1 cellular context compared by ENCODE assay signal in the genomic region with DNA sequence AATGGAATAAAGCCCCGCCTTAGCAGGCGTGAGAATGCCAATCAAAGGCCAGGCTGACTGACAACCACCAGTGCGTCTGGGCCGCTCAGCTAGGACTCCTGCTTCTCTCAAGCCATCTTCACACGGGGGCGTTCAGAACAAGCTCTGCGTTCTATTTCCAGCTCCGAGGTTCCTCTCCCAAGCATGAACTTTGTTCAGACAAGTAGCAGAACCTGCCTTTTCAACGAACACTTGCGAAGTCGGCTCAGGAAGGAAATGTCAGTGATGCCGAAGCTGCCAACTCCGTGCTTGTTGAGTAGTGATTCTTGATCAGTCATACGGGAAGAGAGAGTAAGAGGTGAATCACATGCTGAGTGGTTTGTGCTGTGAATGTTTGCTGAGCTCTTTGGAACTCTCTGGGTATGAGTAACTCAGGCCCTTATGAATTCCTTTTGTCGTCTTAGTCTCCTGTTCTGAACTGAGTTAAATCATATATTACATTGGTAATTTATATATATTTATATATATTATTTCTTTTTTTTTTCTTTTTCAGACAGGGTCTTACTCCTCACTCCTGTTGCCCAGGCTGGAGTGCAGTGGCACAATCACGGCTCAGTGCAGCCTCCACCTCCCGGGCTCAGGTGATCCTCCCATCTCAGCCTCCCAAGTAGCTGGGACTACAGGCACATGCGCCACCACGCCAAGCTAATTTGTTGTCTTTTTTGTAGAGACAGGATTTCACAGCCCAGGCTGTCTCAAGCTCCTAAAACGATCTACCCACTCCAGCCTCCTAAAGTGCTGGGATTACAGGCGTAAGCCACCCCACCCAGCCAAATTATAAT.
A peak's percentile ranks its signal among the peaks of the same experiment; 100 is the strongest.
TF ChIP-seq lines count a peak whose summit lies in the region.

No MANE protein-coding gene starts in this region.

TF ChIP-seq in endothelial cell of umbilical vein, 7 proteins besides CTCF, POLR2A, EP300 and RAD21 (continued from another document):
- no peak for TF ChIP-seq EZH2 (IDR thresholded peaks at IDR 0.05; ENCODE audit: borderline replicate concordance, low read depth, low read length, severe bottlenecking)
- TF ChIP-seq MYC (IDR thresholded peaks at IDR 0.05; ENCODE audit: low read depth, low read length), result peak; percentile 14
- no peak for TF ChIP-seq GATA2 (IDR thresholded peaks at IDR 0.05; ENCODE audit: insufficient read depth, insufficient read length, low read depth, low read length)
- TF ChIP-seq, protein P1, sequence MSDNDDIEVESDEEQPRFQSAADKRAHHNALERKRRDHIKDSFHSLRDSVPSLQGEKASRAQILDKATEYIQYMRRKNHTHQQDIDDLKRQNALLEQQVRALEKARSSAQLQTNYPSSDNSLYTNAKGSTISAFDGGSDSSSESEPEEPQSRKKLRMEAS (IDR thresholded peaks at IDR 0.05; ENCODE audit: insufficient read depth, insufficient read length), result peak; percentile 24
